2 cellular contexts compared by ENCODE assay signal in genomic region chr1:58836396-58836795, GRCh38.
TF ChIP-seq lines count a peak whose summit lies in the region.

No MANE protein-coding gene starts in this region.

TF ChIP-seq in IMR-90, 13 proteins besides CTCF, POLR2A, EP300 and RAD21:
- TF ChIP-seq MAFK (IDR thresholded peaks at IDR 0.05; ENCODE audit: low read depth, low read length) = no peak
- no peak for TF ChIP-seq MAZ (IDR thresholded peaks at IDR 0.05; ENCODE audit: borderline replicate concordance, low read depth, low read length)
- no peak for TF ChIP-seq NFE2L2 (IDR thresholded peaks at IDR 0.05; ENCODE audit: low read depth, low read length)
- TF ChIP-seq RCOR1 (IDR thresholded peaks at IDR 0.05; ENCODE audit: insufficient replicate concordance, low read length) = no peak
- no peak for TF ChIP-seq RFX5 (IDR thresholded peaks at IDR 0.05; ENCODE audit: low read depth, low read length)
- no peak for TF ChIP-seq CEBPB (IDR thresholded peaks at IDR 0.05; ENCODE audit: low read depth, low read length)
- no peak for TF ChIP-seq FOS (IDR thresholded peaks at IDR 0.05; ENCODE audit: low read depth, low read length)
- no peak for TF ChIP-seq SMC3 (IDR thresholded peaks at IDR 0.05; ENCODE audit: low read depth, low read length)
- TF ChIP-seq, protein P1, sequence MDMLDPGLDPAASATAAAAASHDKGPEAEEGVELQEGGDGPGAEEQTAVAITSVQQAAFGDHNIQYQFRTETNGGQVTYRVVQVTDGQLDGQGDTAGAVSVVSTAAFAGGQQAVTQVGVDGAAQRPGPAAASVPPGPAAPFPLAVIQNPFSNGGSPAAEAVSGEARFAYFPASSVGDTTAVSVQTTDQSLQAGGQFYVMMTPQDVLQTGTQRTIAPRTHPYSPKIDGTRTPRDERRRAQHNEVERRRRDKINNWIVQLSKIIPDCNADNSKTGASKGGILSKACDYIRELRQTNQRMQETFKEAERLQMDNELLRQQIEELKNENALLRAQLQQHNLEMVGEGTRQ (IDR thresholded peaks at IDR 0.05; ENCODE audit: low read depth, low read length) = no peak
- TF ChIP-seq ELK1 (IDR thresholded peaks at IDR 0.05; ENCODE audit: borderline replicate concordance, low read depth, low read length) = no peak
- TF ChIP-seq MXI1 (IDR thresholded peaks at IDR 0.05; ENCODE audit: borderline replicate concordance, low read depth, low read length) = no peak
- no peak for TF ChIP-seq BHLHE40 (IDR thresholded peaks at IDR 0.05; ENCODE audit: low read depth, low read length)
- no peak for TF ChIP-seq CHD1 (IDR thresholded peaks at IDR 0.05; ENCODE audit: low read depth, low read length)
TF ChIP-seq in IMR-90: peak in this region for 0.

TF ChIP-seq in endothelial cell of umbilical vein, 7 proteins besides CTCF, POLR2A, EP300 and RAD21:
- no peak for TF ChIP-seq MYC (IDR thresholded peaks at IDR 0.05; ENCODE audit: low read depth, low read length)
- no peak for TF ChIP-seq POLR2AphosphoS5 (IDR thresholded peaks at IDR 0.05; ENCODE audit: insufficient read depth, low read depth, low read length)
- no peak for TF ChIP-seq GATA2 (IDR thresholded peaks at IDR 0.05; ENCODE audit: insufficient read depth, insufficient read length, low read depth, low read length)
- no peak for TF ChIP-seq EZH2 (IDR thresholded peaks at IDR 0.05; ENCODE audit: borderline replicate concordance, low read depth, low read length, severe bottlenecking)
- no peak for TF ChIP-seq JUN (IDR thresholded peaks at IDR 0.05; ENCODE audit: borderline replicate concordance, insufficient read depth, insufficient read length, low read depth)
TF ChIP-seq in endothelial cell of umbilical vein: peak in this region for 0.
